In the genomic region with DNA sequence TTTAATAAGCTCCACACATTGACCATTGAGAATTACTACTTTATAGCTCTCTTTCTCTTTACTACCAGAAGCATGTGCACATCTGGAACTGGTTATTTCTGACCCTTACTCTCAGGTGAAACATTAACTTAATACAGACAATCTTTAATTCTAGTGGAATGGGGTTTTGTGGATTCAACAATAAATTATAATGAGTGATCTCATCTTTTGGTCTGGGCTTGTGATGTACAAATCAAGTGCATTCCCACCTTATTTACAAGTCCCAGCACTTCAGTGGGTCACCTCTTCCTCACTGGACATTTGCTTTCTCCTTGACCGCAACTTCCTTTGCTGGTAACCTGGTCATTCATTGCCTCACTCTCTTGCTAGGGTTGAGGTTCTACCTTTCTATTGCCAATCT, we compare ENCODE assay signal across 23 cellular contexts. TPM values are rescaled to one million over a fixed set of nuclear protein-coding genes. Genes with fewer than 3 reads are reported as not detected.
DNase-seq lines count a peak whose midpoint lies in the region; ATAC-seq lines count a peak whose summit lies in the region.
"Had no signal": no experiment of that assay in that cellular context is flagged by ENCODE, and none has a peak within 500 bp of the region (broad histone marks: within the 10 kb centered on the region; RNA-seq: fewer than 3 reads in every experiment).

No MANE protein-coding gene starts in this region.

- peaks cover 29% of the 10 kb centered on the region for H3K36me3 Mint-ChIP-seq in activated CD4-positive, alpha-beta T cell treated with anti-CD3 and anti-CD28 coated beads, Interleukin-2, amount 10 ng/mL, durations not matched to agents 24 days and 14 days (ENCODE audit: low read depth)
- peaks cover 0 to 28% (median 11%) of the 10 kb centered on the region in 3 donors for H3K36me3 Mint-ChIP-seq in CD8-positive, alpha-beta memory T cell
- peaks cover 5% of the 10 kb centered on the region for H3K36me3 Mint-ChIP-seq in activated naive CD8-positive, alpha-beta T cell
- H3K36me3 Mint-ChIP-seq in naive thymus-derived CD8-positive, alpha-beta T cell = peaks cover 0 to 33% (median 11%) of the 10 kb centered on the region in 3 donors

- H3K27ac ChIP-seq in CD8-positive, alpha-beta memory T cell (ENCODE audit: low read depth, low read length) = no peak overlapping the region
- H3K27ac ChIP-seq: cardiac muscle cell, gastrocnemius medialis, lower lobe of right lung had no signal

- no peak overlapping the region for H3K4me3 Mint-ChIP-seq in activated CD4-positive, alpha-beta T cell treated with anti-CD3 and anti-CD28 coated beads, Interleukin-2, amount 10 ng/mL, durations not matched to agents 24 days and 14 days
- H3K4me3 Mint-ChIP-seq in CD8-positive, alpha-beta memory T cell = peak overlapping the region in 3 of 7 donors; percentile 5 to 34 (median 7)
- H3K4me3 Mint-ChIP-seq in activated naive CD8-positive, alpha-beta T cell = peak overlapping the region; percentile 8
- H3K4me3 Mint-ChIP-seq in naive thymus-derived CD8-positive, alpha-beta T cell = peak overlapping the region in 7 of 10 donors; percentile 13 to 49 (median 34)
- H3K4me3 Mint-ChIP-seq: activated CD8-positive, alpha-beta memory T cell treated with anti-CD3 and anti-CD28 coated beads, Interleukin-2, amount 10 ng/mL, durations not matched to agents 7 days and 5 days had no signal

- CTCF ChIA-PET in CD8-positive, alpha-beta memory T cell (lab: Charles Lee) = interaction anchor here (1.0 to 1.9 kb wide), 3 partner anchors 13 to 139 kb away, joined by 4 to 10 read pairs (median 4); no protein-coding TSS in a partner anchor

- H3K27me3 Mint-ChIP-seq in activated CD4-positive, alpha-beta T cell treated with anti-CD3 and anti-CD28 coated beads, Interleukin-2, amount 10 ng/mL, durations not matched to agents 24 days and 14 days = no peaks in the 10 kb centered on the region
- no peaks in the 10 kb centered on the region for H3K27me3 Mint-ChIP-seq in CD8-positive, alpha-beta memory T cell
- no peaks in the 10 kb centered on the region for H3K27me3 Mint-ChIP-seq in activated naive CD8-positive, alpha-beta T cell
- no peaks in the 10 kb centered on the region for H3K27me3 Mint-ChIP-seq in naive thymus-derived CD8-positive, alpha-beta T cell
- H3K27me3 Mint-ChIP-seq: activated CD8-positive, alpha-beta memory T cell treated with anti-CD3 and anti-CD28 coated beads, Interleukin-2, amount 10 ng/mL, durations not matched to agents 7 days and 5 days had no signal

- peak overlapping the region; percentile 3 for H3K27ac Mint-ChIP-seq in activated CD4-positive, alpha-beta T cell treated with anti-CD3 and anti-CD28 coated beads, Interleukin-2, amount 10 ng/mL, durations not matched to agents 24 days and 14 days
- peak overlapping the region in 6 of 8 donors; percentile 13 to 84 (median 69) for H3K27ac Mint-ChIP-seq in CD8-positive, alpha-beta memory T cell
- H3K27ac Mint-ChIP-seq in activated naive CD8-positive, alpha-beta T cell = peak overlapping the region; percentile 54
- H3K27ac Mint-ChIP-seq in naive thymus-derived CD8-positive, alpha-beta T cell = peak overlapping the region in 9 of 10 donors; percentile 17 to 87 (median 58)
- H3K27ac Mint-ChIP-seq: activated CD8-positive, alpha-beta memory T cell treated with anti-CD3 and anti-CD28 coated beads, Interleukin-2, amount 10 ng/mL, durations not matched to agents 7 days and 5 days had no signal

- H3K9me3 Mint-ChIP-seq in activated CD4-positive, alpha-beta T cell treated with anti-CD3 and anti-CD28 coated beads, Interleukin-2, amount 10 ng/mL, durations not matched to agents 24 days and 14 days = no peaks in the 10 kb centered on the region
- H3K9me3 Mint-ChIP-seq in CD8-positive, alpha-beta memory T cell = no peaks in the 10 kb centered on the region
- no peaks in the 10 kb centered on the region for H3K9me3 Mint-ChIP-seq in activated naive CD8-positive, alpha-beta T cell (ENCODE audit: low read depth)
- H3K9me3 Mint-ChIP-seq in naive thymus-derived CD8-positive, alpha-beta T cell = no peaks in the 10 kb centered on the region

- ATAC-seq in naive thymus-derived CD8-positive, alpha-beta T cell = no peak
- ATAC-seq in HG03565 (IDR thresholded peaks at IDR 0.05; ENCODE audit: unreplicated experiment) = no peak
- ATAC-seq: activated CD8-positive, alpha-beta memory T cell treated with anti-CD3 and anti-CD28 coated beads, Interleukin-2, amount 10 ng/mL, durations not matched to agents 7 days and 5 days; gastrocnemius medialis; lower lobe of right lung; Panc1 had no signal

- no peaks in the 10 kb centered on the region for H3K36me3 ChIP-seq in CD8-positive, alpha-beta memory T cell (ENCODE audit: insufficient read depth, low read length)
- H3K36me3 ChIP-seq: cardiac muscle cell, gastrocnemius medialis, lower lobe of right lung had no signal

- no peaks in the 10 kb centered on the region for H3K27me3 ChIP-seq in CD8-positive, alpha-beta memory T cell (ENCODE audit: insufficient read depth, low read length, poor library complexity, severe bottlenecking)
- H3K27me3 ChIP-seq: cardiac muscle cell, gastrocnemius medialis had no signal

- H3K4me1 ChIP-seq in CD8-positive, alpha-beta memory T cell (ENCODE audit: insufficient read depth, low read length) = peaks cover 83% of the 10 kb centered on the region
- H3K4me1 ChIP-seq: gastrocnemius medialis had no signal

- no peaks in the 10 kb centered on the region for H3K9me3 ChIP-seq in CD8-positive, alpha-beta memory T cell (ENCODE audit: low read length)
- H3K9me3 ChIP-seq: gastrocnemius medialis, lower lobe of right lung had no signal

- intact Hi-C loops in activated CD4-positive, alpha-beta T cell treated with anti-CD3 and anti-CD28 coated beads, Interleukin-2, amount 10 ng/mL, durations not matched to agents 24 days and 14 days (cut with micrococcal nuclease) = no loop called here

- POLR2A ChIA-PET in CD8-positive, alpha-beta memory T cell (lab: Charles Lee) = no interaction called here
- POLR2A ChIA-PET in naive thymus-derived CD8-positive, alpha-beta T cell (lab: Charles Lee) = interaction anchor here (1.6 kb wide), 1 partner anchor 15 kb away, joined by 3 read pairs; no protein-coding TSS in a partner anchor

- H3K4me1 Mint-ChIP-seq in activated CD4-positive, alpha-beta T cell treated with anti-CD3 and anti-CD28 coated beads, Interleukin-2, amount 10 ng/mL, durations not matched to agents 24 days and 14 days = peaks cover 70% of the 10 kb centered on the region
- peaks cover 87 to 98% (median 94%) of the 10 kb centered on the region in 3 donors for H3K4me1 Mint-ChIP-seq in CD8-positive, alpha-beta memory T cell
- H3K4me1 Mint-ChIP-seq in activated naive CD8-positive, alpha-beta T cell (ENCODE audit: low read depth) = peaks cover 94% of the 10 kb centered on the region
- H3K4me1 Mint-ChIP-seq in naive thymus-derived CD8-positive, alpha-beta T cell = peaks cover 46 to 94% (median 89%) of the 10 kb centered on the region in 4 donors

- no peak overlapping the region for H3K4me3 ChIP-seq in CD8-positive, alpha-beta memory T cell (ENCODE audit: low read length)
- H3K4me3 ChIP-seq: cardiac muscle cell, gastrocnemius medialis, lower lobe of right lung had no signal

- DNase-seq in activated CD4-positive, alpha-beta T cell treated with anti-CD3 and anti-CD28 coated beads, Interleukin-2, amount 10 ng/mL, durations not matched to agents 24 days and 14 days = no peak
- no peak for DNase-seq in activated CD4-positive, alpha-beta T cell treated with anti-CD3 and anti-CD28 coated beads, Interleukin-2, amount 50 U/mL, for 48 hours
- no peak for DNase-seq in CD8-positive, alpha-beta memory T cell
- no peak for DNase-seq in naive thymus-derived CD8-positive, alpha-beta T cell
- DNase-seq in NCI-H2081 treated with DMSO at 0.1 percent for 48 hours (lab: John Stamatoyannopoulos, UW) = no peak
- DNase-seq in amniotic stem cell (lab: John Stamatoyannopoulos, UW) = no peak
- DNase-seq: activated CD4-positive, CD25-positive, alpha-beta regulatory T cell treated with anti-CD3 and anti-CD28 coated beads, Interleukin-2, amount 50 U/mL, for 72 hours; activated CD8-positive, alpha-beta memory T cell treated with anti-CD3 and anti-CD28 coated beads, Interleukin-2, amount 10 ng/mL, durations not matched to agents 7 days and 5 days; amygdala; COR-L47; cortex of kidney; gastrocnemius medialis; KBM-7; lower lobe of right lung; NCI-H1436; NCI-H510A treated with DMSO at 0.1 percent for 48 hours; SHP77 treated with DMSO at 0.1 percent for 48 hours had no signal

RNA-seq across cellular contexts. Expression of a gene that starts 15.8 kb away (rescaled TPM):
- total RNA-seq in activated CD4-positive, alpha-beta T cell treated with anti-CD3 and anti-CD28 coated beads, Interleukin-2, amount 10 ng/mL, durations not matched to agents 24 days and 14 days = 56.0 and 56.2 TPM in 2 replicates
- 10 to 100 TPM; 41.3 to 41.4 TPM for total RNA-seq in CD8-positive, alpha-beta memory T cell
- polyA plus RNA-seq in CD8-positive, alpha-beta memory T cell = 328 TPM
- 100 to 1,000 TPM; 130 to 134 TPM for total RNA-seq in naive thymus-derived CD8-positive, alpha-beta T cell
- polyA plus RNA-seq in naive thymus-derived CD8-positive, alpha-beta T cell = 100 to 1,000 TPM; 217 to 299 (median 253) TPM
- total RNA-seq: A172, cardiac muscle cell, HT1080 had no signal
- polyA plus RNA-seq: cardiac muscle cell had no signal

Comparison
In these comparisons a context has a peak if more than half of its experiments do, and no peak if none do; other contexts are left out.
1. H3K27ac Mint-ChIP-seq: peak in every context shown above with its lines; median percentile 69 in CD8-positive, alpha-beta memory T cell; 58 in naive thymus-derived CD8-positive, alpha-beta T cell; 54 in activated naive CD8-positive, alpha-beta T cell; 3 in activated CD4-positive, alpha-beta T cell treated with anti-CD3 and anti-CD28 coated beads, Interleukin-2, amount 10 ng/mL, durations not matched to agents 24 days and 14 days.